In genomic region chr3:143562789-143563188, GRCh38 we compare ENCODE assay signal across 25 cellular contexts.
"Had no signal": no experiment of that assay in that cellular context is flagged by ENCODE, and none has a peak within 500 bp of the region (broad histone marks: within the 10 kb centered on the region; RNA-seq: fewer than 3 reads in every experiment).

No MANE protein-coding gene starts in this region.

- ATAC-seq: activated CD8-positive, alpha-beta T cell treated with anti-CD3 and anti-CD28 coated beads for 36 hours; activated T-cell treated with anti-CD3 and anti-CD28 coated beads, Interleukin-2, amount 50 U/mL, for 72 hours; activated T-helper 17 cell treated with anti-CD3 and anti-CD28 coated beads, Interleukin-2, amount 50 U/mL, for 72 hours; Panc1 had no signal

- H3K27ac Mint-ChIP-seq: activated CD8-positive, alpha-beta T cell treated with anti-CD3 and anti-CD28 coated beads for 36 hours; activated naive CD8-positive, alpha-beta T cell treated with anti-CD3 and anti-CD28 coated beads, Interleukin-2, amount 10 ng/mL, durations not matched to agents 7 days and 5 days; activated T-cell treated with anti-CD3 and anti-CD28 coated beads, Interleukin-2, amount 50 U/mL, for 72 hours; activated T-helper 17 cell treated with anti-CD3 and anti-CD28 coated beads, Interleukin-2, amount 50 U/mL, for 72 hours had no signal

- H3K4me1 Mint-ChIP-seq: activated naive CD8-positive, alpha-beta T cell treated with anti-CD3 and anti-CD28 coated beads, Interleukin-2, amount 10 ng/mL, durations not matched to agents 7 days and 5 days; activated T-helper 17 cell treated with anti-CD3 and anti-CD28 coated beads, Interleukin-2, amount 50 U/mL, for 72 hours; central memory CD8-positive, alpha-beta T cell had no signal

- H3K27me3 Mint-ChIP-seq: activated CD8-positive, alpha-beta T cell treated with anti-CD3 and anti-CD28 coated beads for 36 hours; activated naive CD8-positive, alpha-beta T cell treated with anti-CD3 and anti-CD28 coated beads, Interleukin-2, amount 10 ng/mL, durations not matched to agents 7 days and 5 days; activated T-helper 17 cell treated with anti-CD3 and anti-CD28 coated beads, Interleukin-2, amount 50 U/mL, for 72 hours; central memory CD8-positive, alpha-beta T cell had no signal

- DNase-seq: activated CD4-positive, alpha-beta T cell treated with anti-CD3 and anti-CD28 coated beads for 1 hour; activated CD4-positive, alpha-beta T cell treated with anti-CD3 and anti-CD28 coated beads for 48 hours; activated CD4-positive, CD25-positive, alpha-beta regulatory T cell; activated CD8-positive, alpha-beta T cell treated with anti-CD3 and anti-CD28 coated beads for 36 hours; activated effector memory CD4-positive, alpha-beta T cell treated with anti-CD3 and anti-CD28 coated beads, Interleukin-2, amount 50 U/mL, for 16 hours; activated naive CD4-positive, alpha-beta T cell; activated naive CD4-positive, alpha-beta T cell treated with anti-CD3 and anti-CD28 coated beads, Interleukin-2, amount 50 U/mL, for 16 hours; activated naive CD8-positive, alpha-beta T cell treated with anti-CD3 and anti-CD28 coated beads, Interleukin-2, amount 10 ng/mL, durations not matched to agents 7 days and 5 days; activated T-cell treated with anti-CD3 and anti-CD28 coated beads, Interleukin-2, amount 50 U/mL, for 1 hour; activated T-cell treated with anti-CD3 and anti-CD28 coated beads, Interleukin-2, amount 50 U/mL, for 72 hours; NCI-H1092 treated with DMSO at 0.1 percent for 48 hours; NCI-H1417; NCI-H1694; NCI-H1930; NCI-H345; NCI-H524 treated with DMSO at 0.1 percent for 48 hours; SHP77; SJCRH30; T1000; WERI-Rb-1 had no signal

- H3K9me3 ChIP-seq: SJCRH30 had no signal

- H3K9me3 Mint-ChIP-seq: central memory CD8-positive, alpha-beta T cell had no signal

- H3K4me3 Mint-ChIP-seq: activated CD8-positive, alpha-beta T cell treated with anti-CD3 and anti-CD28 coated beads for 36 hours; activated naive CD8-positive, alpha-beta T cell treated with anti-CD3 and anti-CD28 coated beads, Interleukin-2, amount 10 ng/mL, durations not matched to agents 7 days and 5 days; activated T-cell treated with anti-CD3 and anti-CD28 coated beads, Interleukin-2, amount 50 U/mL, for 72 hours; activated T-helper 17 cell treated with anti-CD3 and anti-CD28 coated beads, Interleukin-2, amount 50 U/mL, for 72 hours; central memory CD8-positive, alpha-beta T cell had no signal

- H3K36me3 ChIP-seq: cardiac muscle cell, SJCRH30, WERI-Rb-1 had no signal

- H3K4me3 ChIP-seq: cardiac muscle cell, SJCRH30, SK-N-MC had no signal

- H3K27ac ChIP-seq: SJCRH30, SK-N-MC, WERI-Rb-1 had no signal

- H3K4me1 ChIP-seq: SJCRH30 had no signal

- H3K27me3 ChIP-seq: cardiac muscle cell, SJCRH30 had no signal
